17 cellular contexts compared by ENCODE assay signal in the genomic region with DNA sequence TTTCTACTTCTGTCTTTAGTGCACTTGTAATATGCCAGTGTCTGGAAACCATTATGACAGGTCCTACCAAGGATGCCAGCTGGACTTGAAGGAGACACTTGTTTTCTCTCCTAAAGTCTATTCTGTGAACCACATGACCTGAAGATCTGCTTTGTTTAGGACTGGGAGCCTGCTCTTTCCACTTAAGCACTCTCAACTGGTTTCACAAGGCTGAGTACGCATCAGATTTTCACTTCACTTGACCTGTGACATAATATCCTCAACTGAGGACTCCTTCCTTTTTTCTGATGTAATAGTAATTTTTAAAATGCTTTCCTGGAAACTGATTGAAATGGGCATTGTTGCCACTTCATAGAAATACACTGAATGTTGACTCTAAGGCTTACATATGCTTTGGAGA. TPM values are rescaled to one million over a fixed set of nuclear protein-coding genes. Genes with fewer than 3 reads are reported as not detected.
"Had no signal": no experiment of that assay in that cellular context is flagged by ENCODE, and none has a peak within 500 bp of the region (broad histone marks: within the 10 kb centered on the region; RNA-seq: fewer than 3 reads in every experiment).

No MANE protein-coding gene starts in this region.

- H3K4me3 Mint-ChIP-seq: activated CD4-positive, alpha-beta memory T cell treated with anti-CD3 and anti-CD28 coated beads, Interleukin-2, amount 10 ng/mL, durations not matched to agents 7 days and 5 days; activated CD4-positive, alpha-beta T cell treated with anti-CD3 and anti-CD28 coated beads for 36 hours; activated CD8-positive, alpha-beta memory T cell treated with anti-CD3 and anti-CD28 coated beads, Interleukin-2, amount 10 ng/mL, durations not matched to agents 7 days and 5 days; activated T-helper 17 cell treated with anti-CD3 and anti-CD28 coated beads, Interleukin-2, amount 50 U/mL, for 72 hours; brain; effector memory CD8-positive, alpha-beta T cell; natural killer cell; stimulated activated memory B cell treated with anti-CD40 and anti-IgM and Interleukin-4, amounts not matched to agents 10 μg/mL and 1 μg/mL and 100 μg/mL, for 72 hours; WTC11 had no signal

- H3K27ac Mint-ChIP-seq: activated CD4-positive, alpha-beta memory T cell treated with anti-CD3 and anti-CD28 coated beads, Interleukin-2, amount 10 ng/mL, durations not matched to agents 7 days and 5 days; activated CD4-positive, alpha-beta T cell treated with anti-CD3 and anti-CD28 coated beads for 36 hours; activated CD8-positive, alpha-beta memory T cell treated with anti-CD3 and anti-CD28 coated beads, Interleukin-2, amount 10 ng/mL, durations not matched to agents 7 days and 5 days; activated T-helper 17 cell treated with anti-CD3 and anti-CD28 coated beads, Interleukin-2, amount 50 U/mL, for 72 hours; brain; effector memory CD8-positive, alpha-beta T cell; natural killer cell; stimulated activated memory B cell treated with anti-CD40 and anti-IgM and Interleukin-4, amounts not matched to agents 10 μg/mL and 1 μg/mL and 100 μg/mL, for 72 hours; WTC11 had no signal

- H3K36me3 Mint-ChIP-seq: brain; natural killer cell; stimulated activated memory B cell treated with anti-CD40 and anti-IgM and Interleukin-4, amounts not matched to agents 10 μg/mL and 1 μg/mL and 100 μg/mL, for 72 hours; WTC11 had no signal

- H3K4me1 Mint-ChIP-seq: activated T-helper 17 cell treated with anti-CD3 and anti-CD28 coated beads, Interleukin-2, amount 50 U/mL, for 72 hours; natural killer cell; stimulated activated memory B cell treated with anti-CD40 and anti-IgM and Interleukin-4, amounts not matched to agents 10 μg/mL and 1 μg/mL and 100 μg/mL, for 72 hours had no signal

- H3K9me3 Mint-ChIP-seq: activated CD4-positive, alpha-beta memory T cell treated with anti-CD3 and anti-CD28 coated beads, Interleukin-2, amount 10 ng/mL, durations not matched to agents 7 days and 5 days; activated T-helper 17 cell treated with anti-CD3 and anti-CD28 coated beads, Interleukin-2, amount 50 U/mL, for 72 hours; brain; effector memory CD8-positive, alpha-beta T cell; natural killer cell; stimulated activated memory B cell treated with anti-CD40 and anti-IgM and Interleukin-4, amounts not matched to agents 10 μg/mL and 1 μg/mL and 100 μg/mL, for 72 hours; WTC11 had no signal

- DNase-seq: activated CD4-positive, alpha-beta memory T cell treated with anti-CD3 and anti-CD28 coated beads, Interleukin-2, amount 10 ng/mL, durations not matched to agents 7 days and 5 days; activated CD4-positive, alpha-beta T cell treated with anti-CD3 and anti-CD28 coated beads for 36 hours; activated CD8-positive, alpha-beta memory T cell treated with anti-CD3 and anti-CD28 coated beads, Interleukin-2, amount 10 ng/mL, durations not matched to agents 7 days and 5 days; activated naive CD4-positive, alpha-beta T cell; anterior cingulate cortex; caudate nucleus; effector memory CD8-positive, alpha-beta T cell; esophagus squamous epithelium; natural killer cell; ovary; sigmoid colon; stimulated activated CD4-positive, alpha-beta T cell treated with anti-CD3 and anti-CD28 coated beads, Interleukin-4, amount 100 ng/mL, for 4 hours had no signal

RNA-seq across cellular contexts. Expression of a gene that starts 52.2 kb away (rescaled TPM):
- total RNA-seq: activated CD4-positive, alpha-beta T cell treated with anti-CD3 and anti-CD28 coated beads for 36 hours; activated T-helper 17 cell treated with anti-CD3 and anti-CD28 coated beads, Interleukin-2, amount 50 U/mL, for 72 hours; dermis microvascular lymphatic vessel endothelial cell had no signal
